In genomic region chr6:26122402-26122792, GRCh38 we compare ENCODE assay signal across 8 cellular contexts. TPM values are rescaled to one million over a fixed set of nuclear protein-coding genes. Genes with fewer than 3 reads are reported as not detected.
DNase-seq lines count a peak whose midpoint lies in the region; ATAC-seq and TF ChIP-seq lines count a peak whose summit lies in the region.

No MANE protein-coding gene starts in this region.

- DNase-seq in activated naive CD8-positive, alpha-beta T cell treated with anti-CD3 and anti-CD28 coated beads, Interleukin-2, amount 50 U/mL, for 24 hours = no peak
- DNase-seq in upper lobe of left lung (no peak), middle frontal gyrus (ENCODE audit: extremely low spot score, low spot score) (no peak), left lobe of liver (ENCODE audit: low spot score) (no peak)

- peaks cover 46% of the 10 kb centered on the region for H3K4me1 Mint-ChIP-seq in activated naive CD8-positive, alpha-beta T cell treated with anti-CD3 and anti-CD28 coated beads, Interleukin-2, amount 50 U/mL, for 24 hours

- TF ChIP-seq EP300 in upper lobe of left lung (IDR thresholded peaks at IDR 0.05) = no peak

- peaks cover 9% of the 10 kb centered on the region for H3K27me3 Mint-ChIP-seq in activated naive CD8-positive, alpha-beta T cell treated with anti-CD3 and anti-CD28 coated beads, Interleukin-2, amount 50 U/mL, for 24 hours

- H3K4me2 ChIP-seq in BLaER1 treated with 17β-estradiol and CSF1 and Interleukin-3, amounts not matched to agents 10 nM and 100 nM = peak overlapping the region; percentile 62 to 91 (median 80)
- peak overlapping the region; percentile 71 for H3K4me2 ChIP-seq in KMS-11

- H3K27me3 ChIP-seq in BLaER1 treated with 17β-estradiol and CSF1 and Interleukin-3, amounts not matched to agents 10 nM and 100 nM = no peaks in the 10 kb centered on the region
- H3K27me3 ChIP-seq in KMS-11 (ENCODE audit: insufficient read depth, low read depth) (no peaks in the 10 kb centered on the region), layer of hippocampus (ENCODE audit: control insufficient read depth, insufficient read depth, low read length) (no peaks in the 10 kb centered on the region), upper lobe of left lung (no peaks in the 10 kb centered on the region)

- H3K36me3 ChIP-seq in BLaER1 treated with 17β-estradiol and CSF1 and Interleukin-3, amounts not matched to agents 10 nM and 100 nM = peaks cover 0 to 12% (median 3%) of the 10 kb centered on the region in 11 experiments; a peak in 10 of 22 replicates
- H3K36me3 ChIP-seq in KMS-11 (ENCODE audit: insufficient read depth) (no peaks in the 10 kb centered on the region; the same call in 1 of the 2 replicates), upper lobe of left lung (no peaks in the 10 kb centered on the region)

- peak overlapping the region; percentile 86 to 99 (median 97) for H3K27ac ChIP-seq in BLaER1 treated with 17β-estradiol and CSF1 and Interleukin-3, amounts not matched to agents 10 nM and 100 nM
- H3K27ac ChIP-seq in KMS-11 = peak overlapping the region; percentile 99
- H3K27ac ChIP-seq in layer of hippocampus (ENCODE audit: low read depth, low read length) = peak overlapping the region; percentile 97
- peak overlapping the region; percentile 94 to 98 (median 96) for H3K27ac ChIP-seq in upper lobe of left lung

- H3K27ac Mint-ChIP-seq in activated naive CD8-positive, alpha-beta T cell treated with anti-CD3 and anti-CD28 coated beads, Interleukin-2, amount 50 U/mL, for 24 hours = peak overlapping the region; percentile 99

- no peak for TF ChIP-seq POLR2A in upper lobe of left lung (IDR thresholded peaks at IDR 0.05)

- WGBS in upper lobe of left lung, 2 donors = 62 to 65% methylated on average over 6 of the region's 6 CpGs

- H4K20me1 ChIP-seq in BLaER1 treated with 17β-estradiol and CSF1 and Interleukin-3, amounts not matched to agents 10 nM and 100 nM = peaks cover 30 to 34% (median 34%) of the 10 kb centered on the region in 11 experiments
- peaks cover 5% of the 10 kb centered on the region for H4K20me1 ChIP-seq in KMS-11 (ENCODE audit: insufficient read depth)

- H3K4me3 Mint-ChIP-seq in activated naive CD8-positive, alpha-beta T cell treated with anti-CD3 and anti-CD28 coated beads, Interleukin-2, amount 50 U/mL, for 24 hours = peak overlapping the region; percentile 91

- TF ChIP-seq CTCF in KMS-11 (conservative IDR thresholded peaks at IDR 0.05; ENCODE audit: low read depth, low read length) (no peak), upper lobe of left lung (IDR thresholded peaks at IDR 0.05) (no peak)

- ATAC-seq in activated naive CD8-positive, alpha-beta T cell treated with anti-CD3 and anti-CD28 coated beads, Interleukin-2, amount 50 U/mL, for 24 hours = no peak
- ATAC-seq in upper lobe of left lung (ENCODE audit: low FRiP score in 2 of 2) = no peak
- no peak for ATAC-seq in left lobe of liver
- no peak for ATAC-seq in GM18511 (IDR thresholded peaks at IDR 0.05; ENCODE audit: unreplicated experiment)

- H3K79me2 ChIP-seq in KMS-11 (ENCODE audit: insufficient read depth, low read depth) = peaks cover 57% of the 10 kb centered on the region

- H3K9ac ChIP-seq in BLaER1 treated with 17β-estradiol and CSF1 and Interleukin-3, amounts not matched to agents 10 nM and 100 nM = peak overlapping the region; percentile 85 to 99 (median 95)
- H3K9ac ChIP-seq in KMS-11 = peak overlapping the region; percentile 99

- no peaks in the 10 kb centered on the region for H3K9me3 ChIP-seq in BLaER1 treated with 17β-estradiol and CSF1 and Interleukin-3, amounts not matched to agents 10 nM and 100 nM (replicated peaks in 1 of 11)
- no peaks in the 10 kb centered on the region for H3K9me3 ChIP-seq in upper lobe of left lung

- no peaks in the 10 kb centered on the region for H3K9me3 Mint-ChIP-seq in activated naive CD8-positive, alpha-beta T cell treated with anti-CD3 and anti-CD28 coated beads, Interleukin-2, amount 50 U/mL, for 24 hours

- H3K4me1 ChIP-seq in BLaER1 treated with 17β-estradiol and CSF1 and Interleukin-3, amounts not matched to agents 10 nM and 100 nM = peaks cover 18 to 35% (median 24%) of the 10 kb centered on the region in 10 experiments
- H3K4me1 ChIP-seq in KMS-11 (ENCODE audit: low read depth, poor library complexity, severe bottlenecking) = peaks cover 40% of the 10 kb centered on the region
- peaks cover 10 to 15% (median 13%) of the 10 kb centered on the region in 4 donors for H3K4me1 ChIP-seq in upper lobe of left lung

- peak overlapping the region; percentile 71 to 96 (median 87) for H3K4me3 ChIP-seq in BLaER1 treated with 17β-estradiol and CSF1 and Interleukin-3, amounts not matched to agents 10 nM and 100 nM
- H3K4me3 ChIP-seq in KMS-11 (IDR thresholded peaks at IDR 0.05; ENCODE audit: insufficient read depth, low read depth, low read length) (no peak overlapping the region), upper lobe of left lung (peak overlapping the region in 3 of 4 donors; percentile 71 to 75 (median 72))

- peaks cover 16% of the 10 kb centered on the region for H3K36me3 Mint-ChIP-seq in activated naive CD8-positive, alpha-beta T cell treated with anti-CD3 and anti-CD28 coated beads, Interleukin-2, amount 50 U/mL, for 24 hours (ENCODE audit: low read depth)

- no peak overlapping the region for H2AFZ ChIP-seq in KMS-11 (ENCODE audit: low read depth)

RNA-seq across cellular contexts. Expression of gene HFE, which starts 35.2 kb away (rescaled TPM):
- total RNA-seq in upper lobe of left lung (10 to 100 TPM in 2 of 6 donors, 1 to 10 TPM in 4; 3.8 to 26.2 (median 8.5) TPM), left lobe of liver (14.1 TPM)
